ENCODE assay signal across 1 cellular context in genomic region chr12:6765634-6766581, GRCh38.
TF ChIP-seq lines count a peak whose summit lies in the region.

A gene with protein sequence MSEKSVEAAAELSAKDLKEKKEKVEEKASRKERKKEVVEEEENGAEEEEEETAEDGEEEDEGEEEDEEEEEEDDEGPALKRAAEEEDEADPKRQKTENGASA (plus strand): TSS chr12:6766363. CDS start chr12:6766706, 343 bp downstream.

TF ChIP-seq in HepG2, 621 proteins besides CTCF, POLR2A, EP300 and RAD21 (continued from another document and continues in another):
- TF ChIP-seq, protein P1, sequence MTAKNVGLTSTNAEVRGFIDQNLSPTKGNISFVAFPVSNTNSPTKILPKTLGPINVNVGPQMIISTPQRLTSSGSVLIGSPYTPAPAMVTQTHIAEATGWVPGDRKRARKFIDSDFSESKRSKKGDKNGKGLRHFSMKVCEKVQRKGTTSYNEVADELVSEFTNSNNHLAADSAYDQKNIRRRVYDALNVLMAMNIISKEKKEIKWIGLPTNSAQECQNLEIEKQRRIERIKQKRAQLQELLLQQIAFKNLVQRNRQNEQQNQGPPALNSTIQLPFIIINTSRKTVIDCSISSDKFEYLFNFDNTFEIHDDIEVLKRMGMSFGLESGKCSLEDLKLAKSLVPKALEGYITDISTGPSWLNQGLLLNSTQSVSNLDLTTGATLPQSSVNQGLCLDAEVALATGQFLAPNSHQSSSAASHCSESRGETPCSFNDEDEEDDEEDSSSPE (CRISPR knock-in tag; IDR thresholded peaks at IDR 0.05): 0 out of 2 replicates have a peak, but pooled peaks have one; percentile 19
- no peak for TF ChIP-seq MEF2D (CRISPR knock-in tag; IDR thresholded peaks at IDR 0.05)
- peak; percentile 39; the same call in 1 of the 2 replicates for TF ChIP-seq GATA4 (IDR thresholded peaks at IDR 0.05; ENCODE audit: borderline replicate concordance, low read depth)
- TF ChIP-seq, protein P2, sequence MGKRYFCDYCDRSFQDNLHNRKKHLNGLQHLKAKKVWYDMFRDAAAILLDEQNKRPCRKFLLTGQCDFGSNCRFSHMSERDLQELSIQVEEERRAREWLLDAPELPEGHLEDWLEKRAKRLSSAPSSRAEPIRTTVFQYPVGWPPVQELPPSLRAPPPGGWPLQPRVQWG (CRISPR knock-in tag; IDR thresholded peaks at IDR 0.05; ENCODE audit: borderline replicate concordance, low read depth): no peak
- TF ChIP-seq DR1 (CRISPR knock-in tag; IDR thresholded peaks at IDR 0.05): peak; percentile 93
- 0 out of 2 replicates have a peak, but pooled peaks have one; percentile 20 for TF ChIP-seq ZNF501 (CRISPR knock-in tag; IDR thresholded peaks at IDR 0.05)
- TF ChIP-seq NONO (IDR thresholded peaks at IDR 0.05): no peak
- no peak; the same call in 1 of the 2 replicates for TF ChIP-seq NONO (CRISPR knock-in tag; conservative IDR thresholded peaks at IDR 0.05)
- TF ChIP-seq, protein P3, sequence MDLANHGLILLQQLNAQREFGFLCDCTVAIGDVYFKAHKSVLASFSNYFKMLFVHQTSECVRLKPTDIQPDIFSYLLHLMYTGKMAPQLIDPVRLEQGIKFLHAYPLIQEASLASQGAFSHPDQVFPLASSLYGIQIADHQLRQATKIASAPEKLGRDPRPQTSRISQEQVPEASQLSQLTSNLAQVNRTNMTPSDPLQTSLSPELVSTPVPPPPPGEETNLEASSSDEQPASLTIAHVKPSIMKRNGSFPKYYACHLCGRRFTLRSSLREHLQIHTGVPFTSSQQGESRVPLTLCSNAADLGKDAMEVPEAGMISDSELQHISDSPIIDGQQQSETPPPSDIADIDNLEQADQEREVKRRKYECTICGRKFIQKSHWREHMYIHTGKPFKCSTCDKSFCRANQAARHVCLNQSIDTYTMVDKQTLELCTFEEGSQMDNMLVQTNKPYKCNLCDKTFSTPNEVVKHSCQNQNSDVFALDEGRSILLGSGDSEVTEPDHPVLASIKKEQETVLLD (CRISPR knock-in tag; IDR thresholded peaks at IDR 0.05; ENCODE audit: low read depth): 0 out of 2 replicates have a peak, but pooled peaks have one; percentile 12
- TF ChIP-seq ZNF607 (CRISPR knock-in tag; IDR thresholded peaks at IDR 0.05; ENCODE audit: borderline replicate concordance): 0 out of 2 replicates have a peak, but pooled peaks have one; percentile 48
- peak; percentile 91 for TF ChIP-seq ZNF746 (CRISPR knock-in tag; IDR thresholded peaks at IDR 0.05)
- peak; percentile 85 for TF ChIP-seq POLR2AphosphoS5 (IDR thresholded peaks at IDR 0.05; ENCODE audit: low read depth, low read length)
- peak; percentile 23; the same call in 1 of the 3 replicates for TF ChIP-seq MXI1 (IDR thresholded peaks at IDR 0.05; ENCODE audit: borderline replicate concordance, low read depth, low read length)
- TF ChIP-seq HCFC1 (IDR thresholded peaks at IDR 0.05; ENCODE audit: low read depth, low read length): no peak
- TF ChIP-seq NFYC (CRISPR knock-in tag; IDR thresholded peaks at IDR 0.05): no peak
- TF ChIP-seq ZNF563 (CRISPR knock-in tag; IDR thresholded peaks at IDR 0.05): 0 out of 2 replicates have a peak, but pooled peaks have one; percentile 48
- 0 out of 2 replicates have a peak, but pooled peaks have one; percentile 1 for TF ChIP-seq ZNF547 (CRISPR knock-in tag; IDR thresholded peaks at IDR 0.05)
- no peak for TF ChIP-seq SRF (IDR thresholded peaks at IDR 0.05; ENCODE audit: low read depth, low read length)
- no peak for TF ChIP-seq CCDC6 (CRISPR knock-in tag; IDR thresholded peaks at IDR 0.05)
- no peak for TF ChIP-seq ZNF326 (CRISPR knock-in tag; IDR thresholded peaks at IDR 0.05; ENCODE audit: borderline replicate concordance)
- 0 out of 2 replicates have a peak, but pooled peaks have one; percentile 17 for TF ChIP-seq RXRA (CRISPR knock-in tag; IDR thresholded peaks at IDR 0.05)
- TF ChIP-seq HES4 (CRISPR knock-in tag; IDR thresholded peaks at IDR 0.05; ENCODE audit: borderline replicate concordance): no peak
- 0 out of 2 replicates have a peak, but pooled peaks have one; percentile 5 for TF ChIP-seq SPEN (CRISPR knock-in tag; IDR thresholded peaks at IDR 0.05; ENCODE audit: low read depth)
- peak; percentile 34; the same call in 1 of the 2 replicates for TF ChIP-seq SALL1 (CRISPR knock-in tag; IDR thresholded peaks at IDR 0.05)
- no peak for TF ChIP-seq TCF7L2 (IDR thresholded peaks at IDR 0.05; ENCODE audit: low read depth, low read length)
- TF ChIP-seq HOXD1 (CRISPR knock-in tag; IDR thresholded peaks at IDR 0.05): no peak
- TF ChIP-seq XRCC5 (optimal IDR thresholded peaks at IDR 0.05; ENCODE audit: low read length): no peak
- TF ChIP-seq ZNF619 (CRISPR knock-in tag; IDR thresholded peaks at IDR 0.05): 0 out of 2 replicates have a peak, but pooled peaks have one; percentile 25
- TF ChIP-seq, protein P4, sequence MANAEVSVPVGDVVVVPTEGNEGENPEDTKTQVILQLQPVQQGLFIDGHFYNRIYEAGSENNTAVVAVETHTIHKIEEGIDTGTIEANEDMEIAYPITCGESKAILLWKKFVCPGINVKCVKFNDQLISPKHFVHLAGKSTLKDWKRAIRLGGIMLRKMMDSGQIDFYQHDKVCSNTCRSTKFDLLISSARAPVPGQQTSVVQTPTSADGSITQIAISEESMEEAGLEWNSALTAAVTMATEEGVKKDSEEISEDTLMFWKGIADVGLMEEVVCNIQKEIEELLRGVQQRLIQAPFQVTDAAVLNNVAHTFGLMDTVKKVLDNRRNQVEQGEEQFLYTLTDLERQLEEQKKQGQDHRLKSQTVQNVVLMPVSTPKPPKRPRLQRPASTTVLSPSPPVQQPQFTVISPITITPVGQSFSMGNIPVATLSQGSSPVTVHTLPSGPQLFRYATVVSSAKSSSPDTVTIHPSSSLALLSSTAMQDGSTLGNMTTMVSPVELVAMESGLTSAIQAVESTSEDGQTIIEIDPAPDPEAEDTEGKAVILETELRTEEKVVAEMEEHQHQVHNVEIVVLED (CRISPR knock-in tag; IDR thresholded peaks at IDR 0.05; ENCODE audit: borderline replicate concordance): peak; percentile 3; the same call in 1 of the 2 replicates
- no peak for TF ChIP-seq AGO1 (IDR thresholded peaks at IDR 0.05; ENCODE audit: low read depth, low read length, poor library complexity, severe bottlenecking)
- no peak for TF ChIP-seq ZNF775 (CRISPR knock-in tag; IDR thresholded peaks at IDR 0.05; ENCODE audit: borderline replicate concordance)
- no peak for TF ChIP-seq IKZF5 (CRISPR knock-in tag; IDR thresholded peaks at IDR 0.05)
- TF ChIP-seq BCL6 (CRISPR knock-in tag; IDR thresholded peaks at IDR 0.05): peak; percentile 41; the same call in 1 of the 2 replicates
- 0 out of 2 replicates have a peak, but pooled peaks have one; percentile 22 for TF ChIP-seq SIN3A (IDR thresholded peaks at IDR 0.05; ENCODE audit: borderline replicate concordance, low read depth, low read length)
- TF ChIP-seq ZFP82 (CRISPR knock-in tag; IDR thresholded peaks at IDR 0.05; ENCODE audit: borderline replicate concordance): peak; percentile 75; the same call in 1 of the 2 replicates
- TF ChIP-seq ZNF263 (CRISPR knock-in tag; IDR thresholded peaks at IDR 0.05): peak; percentile 39; the same call in 1 of the 2 replicates
- TF ChIP-seq, protein P5, sequence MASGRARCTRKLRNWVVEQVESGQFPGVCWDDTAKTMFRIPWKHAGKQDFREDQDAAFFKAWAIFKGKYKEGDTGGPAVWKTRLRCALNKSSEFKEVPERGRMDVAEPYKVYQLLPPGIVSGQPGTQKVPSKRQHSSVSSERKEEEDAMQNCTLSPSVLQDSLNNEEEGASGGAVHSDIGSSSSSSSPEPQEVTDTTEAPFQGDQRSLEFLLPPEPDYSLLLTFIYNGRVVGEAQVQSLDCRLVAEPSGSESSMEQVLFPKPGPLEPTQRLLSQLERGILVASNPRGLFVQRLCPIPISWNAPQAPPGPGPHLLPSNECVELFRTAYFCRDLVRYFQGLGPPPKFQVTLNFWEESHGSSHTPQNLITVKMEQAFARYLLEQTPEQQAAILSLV (CRISPR knock-in tag; IDR thresholded peaks at IDR 0.05; ENCODE audit: borderline replicate concordance): peak; percentile 28; the same call in 1 of the 2 replicates
- no peak for TF ChIP-seq MEIS2 (CRISPR knock-in tag; IDR thresholded peaks at IDR 0.05)
- 0 out of 2 replicates have a peak, but pooled peaks have one; percentile 22 for TF ChIP-seq HDAC1 (CRISPR knock-in tag; IDR thresholded peaks at IDR 0.05)
- TF ChIP-seq SRSF4 (IDR thresholded peaks at IDR 0.05; ENCODE audit: low read depth, low read length, poor library complexity, severe bottlenecking): no peak
- TF ChIP-seq, protein P6, sequence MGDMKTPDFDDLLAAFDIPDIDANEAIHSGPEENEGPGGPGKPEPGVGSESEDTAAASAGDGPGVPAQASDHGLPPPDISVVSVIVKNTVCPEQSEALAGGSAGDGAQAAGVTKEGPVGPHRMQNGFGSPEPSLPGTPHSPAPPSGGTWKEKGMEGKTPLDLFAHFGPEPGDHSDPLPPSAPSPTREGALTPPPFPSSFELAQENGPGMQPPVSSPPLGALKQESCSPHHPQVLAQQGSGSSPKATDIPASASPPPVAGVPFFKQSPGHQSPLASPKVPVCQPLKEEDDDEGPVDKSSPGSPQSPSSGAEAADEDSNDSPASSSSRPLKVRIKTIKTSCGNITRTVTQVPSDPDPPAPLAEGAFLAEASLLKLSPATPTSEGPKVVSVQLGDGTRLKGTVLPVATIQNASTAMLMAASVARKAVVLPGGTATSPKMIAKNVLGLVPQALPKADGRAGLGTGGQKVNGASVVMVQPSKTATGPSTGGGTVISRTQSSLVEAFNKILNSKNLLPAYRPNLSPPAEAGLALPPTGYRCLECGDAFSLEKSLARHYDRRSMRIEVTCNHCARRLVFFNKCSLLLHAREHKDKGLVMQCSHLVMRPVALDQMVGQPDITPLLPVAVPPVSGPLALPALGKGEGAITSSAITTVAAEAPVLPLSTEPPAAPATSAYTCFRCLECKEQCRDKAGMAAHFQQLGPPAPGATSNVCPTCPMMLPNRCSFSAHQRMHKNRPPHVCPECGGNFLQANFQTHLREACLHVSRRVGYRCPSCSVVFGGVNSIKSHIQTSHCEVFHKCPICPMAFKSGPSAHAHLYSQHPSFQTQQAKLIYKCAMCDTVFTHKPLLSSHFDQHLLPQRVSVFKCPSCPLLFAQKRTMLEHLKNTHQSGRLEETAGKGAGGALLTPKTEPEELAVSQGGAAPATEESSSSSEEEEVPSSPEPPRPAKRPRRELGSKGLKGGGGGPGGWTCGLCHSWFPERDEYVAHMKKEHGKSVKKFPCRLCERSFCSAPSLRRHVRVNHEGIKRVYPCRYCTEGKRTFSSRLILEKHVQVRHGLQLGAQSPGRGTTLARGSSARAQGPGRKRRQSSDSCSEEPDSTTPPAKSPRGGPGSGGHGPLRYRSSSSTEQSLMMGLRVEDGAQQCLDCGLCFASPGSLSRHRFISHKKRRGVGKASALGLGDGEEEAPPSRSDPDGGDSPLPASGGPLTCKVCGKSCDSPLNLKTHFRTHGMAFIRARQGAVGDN (CRISPR knock-in tag; IDR thresholded peaks at IDR 0.05): peak; percentile 8; the same call in 1 of the 2 replicates
- no peak for TF ChIP-seq ZBTB1 (CRISPR knock-in tag; IDR thresholded peaks at IDR 0.05; ENCODE audit: borderline replicate concordance)
- TF ChIP-seq ZBTB38 (CRISPR knock-in tag; IDR thresholded peaks at IDR 0.05): peak; percentile 12; the same call in 1 of the 2 replicates
- no peak for TF ChIP-seq ZFP36L1 (CRISPR knock-in tag; IDR thresholded peaks at IDR 0.05)
- TF ChIP-seq SP4 (CRISPR knock-in tag; IDR thresholded peaks at IDR 0.05): peak; percentile 59; the same call in 1 of the 2 replicates
- TF ChIP-seq NR3C1 (CRISPR knock-in tag; IDR thresholded peaks at IDR 0.05): no peak
- no peak for TF ChIP-seq ZNF24 (IDR thresholded peaks at IDR 0.05)
- no peak for TF ChIP-seq ATM (IDR thresholded peaks at IDR 0.05; ENCODE audit: borderline replicate concordance)
- 0 out of 2 replicates have a peak, but pooled peaks have one; percentile 57 for TF ChIP-seq ZNF234 (CRISPR knock-in tag; conservative IDR thresholded peaks at IDR 0.05)
- TF ChIP-seq, protein P7, sequence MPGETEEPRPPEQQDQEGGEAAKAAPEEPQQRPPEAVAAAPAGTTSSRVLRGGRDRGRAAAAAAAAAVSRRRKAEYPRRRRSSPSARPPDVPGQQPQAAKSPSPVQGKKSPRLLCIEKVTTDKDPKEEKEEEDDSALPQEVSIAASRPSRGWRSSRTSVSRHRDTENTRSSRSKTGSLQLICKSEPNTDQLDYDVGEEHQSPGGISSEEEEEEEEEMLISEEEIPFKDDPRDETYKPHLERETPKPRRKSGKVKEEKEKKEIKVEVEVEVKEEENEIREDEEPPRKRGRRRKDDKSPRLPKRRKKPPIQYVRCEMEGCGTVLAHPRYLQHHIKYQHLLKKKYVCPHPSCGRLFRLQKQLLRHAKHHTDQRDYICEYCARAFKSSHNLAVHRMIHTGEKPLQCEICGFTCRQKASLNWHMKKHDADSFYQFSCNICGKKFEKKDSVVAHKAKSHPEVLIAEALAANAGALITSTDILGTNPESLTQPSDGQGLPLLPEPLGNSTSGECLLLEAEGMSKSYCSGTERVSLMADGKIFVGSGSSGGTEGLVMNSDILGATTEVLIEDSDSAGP (CRISPR knock-in tag; IDR thresholded peaks at IDR 0.05; ENCODE audit: borderline replicate concordance): 0 out of 2 replicates have a peak, but pooled peaks have one; percentile 18
- TF ChIP-seq TBX2 (CRISPR knock-in tag; IDR thresholded peaks at IDR 0.05; ENCODE audit: borderline replicate concordance): peak; percentile 36; the same call in 1 of the 2 replicates
- TF ChIP-seq TAF15 (IDR thresholded peaks at IDR 0.05; ENCODE audit: low read depth, low read length, poor library complexity, severe bottlenecking): no peak
- peak; percentile 63 for TF ChIP-seq ZBTB7B (CRISPR knock-in tag; IDR thresholded peaks at IDR 0.05)
- TF ChIP-seq TMF1 (CRISPR knock-in tag; IDR thresholded peaks at IDR 0.05; ENCODE audit: low read depth): peak; percentile 9; the same call in 1 of the 2 replicates
- peak; percentile 22; the same call in 1 of the 2 replicates for TF ChIP-seq BORCS8-MEF2B (CRISPR knock-in tag; IDR thresholded peaks at IDR 0.05)
- no peak for TF ChIP-seq ZNF224 (CRISPR knock-in tag; IDR thresholded peaks at IDR 0.05)
- 0 out of 2 replicates have a peak, but pooled peaks have one; percentile 22 for TF ChIP-seq ZMAT3 (CRISPR knock-in tag; conservative IDR thresholded peaks at IDR 0.05)
- no peak for TF ChIP-seq ZNF317 (CRISPR knock-in tag; IDR thresholded peaks at IDR 0.05)
- peak; percentile 86 for TF ChIP-seq HNRNPK (IDR thresholded peaks at IDR 0.05; ENCODE audit: low read depth, low read length, poor library complexity, severe bottlenecking)
- no peak for TF ChIP-seq TCF12 (IDR thresholded peaks at IDR 0.05)
- no peak for TF ChIP-seq TCF12 (CRISPR knock-in tag; IDR thresholded peaks at IDR 0.05)
